10 cellular contexts compared by ENCODE assay signal in the genomic region with DNA sequence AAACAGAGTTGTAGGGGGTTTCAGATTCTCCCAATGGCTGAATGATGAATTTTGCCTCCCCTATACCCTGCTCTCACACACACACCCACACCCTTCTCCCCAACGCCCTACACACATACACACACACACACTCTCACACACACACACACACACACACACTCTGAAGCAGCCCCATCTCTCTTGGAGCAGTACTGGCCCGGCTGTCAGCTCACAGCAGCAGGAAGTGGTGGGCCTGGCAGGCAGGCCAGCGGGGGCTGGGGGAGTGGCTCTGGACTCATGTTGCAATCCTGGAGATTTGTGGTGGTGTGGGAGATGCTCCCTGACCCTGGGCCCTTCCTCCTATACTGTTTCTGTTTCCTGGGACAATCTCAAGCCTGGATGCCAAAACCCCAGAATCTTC. TPM values are rescaled to one million over a fixed set of nuclear protein-coding genes. Genes with fewer than 3 reads are reported as not detected.
DNase-seq lines count a peak whose midpoint lies in the region; ATAC-seq lines count a peak whose summit lies in the region.
"Had no signal": no experiment of that assay in that cellular context is flagged by ENCODE, and none has a peak within 500 bp of the region (broad histone marks: within the 10 kb centered on the region; RNA-seq: fewer than 3 reads in every experiment).

No MANE protein-coding gene starts in this region.

- H2BK15ac ChIP-seq in mesendoderm (replicated peaks; ENCODE audit: low read depth): no peak overlapping the region

- no peak overlapping the region for H3K23ac ChIP-seq in mesendoderm (ENCODE audit: low read length)

- H3K79me2 ChIP-seq in Karpas-422 (ENCODE audit: low read length) (peaks cover 34% of the 10 kb centered on the region), mesendoderm (ENCODE audit: control insufficient read depth, insufficient read depth, low read length) (no peaks in the 10 kb centered on the region)

- no peaks in the 10 kb centered on the region for H3K9me3 Mint-ChIP-seq in CD4-positive, CD25-positive, alpha-beta regulatory T cell
- H3K9me3 Mint-ChIP-seq in activated naive CD8-positive, alpha-beta T cell treated with anti-CD3 and anti-CD28 coated beads, Interleukin-2, amount 50 U/mL, for 24 hours: no peaks in the 10 kb centered on the region

- H3K79me1 ChIP-seq in mesendoderm (ENCODE audit: low read length): no peaks in the 10 kb centered on the region

- H3K27ac Mint-ChIP-seq in CD4-positive, CD25-positive, alpha-beta regulatory T cell: peak overlapping the region; percentile 96 to 98 (median 97)
- peak overlapping the region; percentile 89 for H3K27ac Mint-ChIP-seq in activated naive CD8-positive, alpha-beta T cell treated with anti-CD3 and anti-CD28 coated beads, Interleukin-2, amount 50 U/mL, for 24 hours

- H3K4me3 Mint-ChIP-seq in CD4-positive, CD25-positive, alpha-beta regulatory T cell: peak overlapping the region; percentile 83 to 95 (median 90)
- H3K4me3 Mint-ChIP-seq in activated naive CD8-positive, alpha-beta T cell treated with anti-CD3 and anti-CD28 coated beads, Interleukin-2, amount 50 U/mL, for 24 hours: peak overlapping the region; percentile 82

- no peak overlapping the region for H2BK5ac ChIP-seq in mesendoderm (ENCODE audit: low read length)

- no peaks in the 10 kb centered on the region for H3K9me2 ChIP-seq in Karpas-422 (replicated peaks; ENCODE audit: insufficient read depth, low read length)

- no peaks in the 10 kb centered on the region for H3K27me3 Mint-ChIP-seq in CD4-positive, CD25-positive, alpha-beta regulatory T cell
- no peaks in the 10 kb centered on the region for H3K27me3 Mint-ChIP-seq in activated naive CD8-positive, alpha-beta T cell treated with anti-CD3 and anti-CD28 coated beads, Interleukin-2, amount 50 U/mL, for 24 hours

- H2AK5ac ChIP-seq in mesendoderm (ENCODE audit: low read length): no peak overlapping the region

- H3K36me3 Mint-ChIP-seq in CD4-positive, CD25-positive, alpha-beta regulatory T cell: peaks cover 31% of the 10 kb centered on the region
- peaks cover 27% of the 10 kb centered on the region for H3K36me3 Mint-ChIP-seq in activated naive CD8-positive, alpha-beta T cell treated with anti-CD3 and anti-CD28 coated beads, Interleukin-2, amount 50 U/mL, for 24 hours (ENCODE audit: low read depth)

- WGBS in mesendoderm (ENCODE audit: extremely low coverage, insufficient coverage, low lambda C conversion rate): 100% methylated on average over 1 of the region's 3 CpGs

- H3K27ac ChIP-seq in CD4-positive, CD25-positive, alpha-beta regulatory T cell (ENCODE audit: insufficient read depth, low read length, poor library complexity, severe bottlenecking): peak overlapping the region; percentile 80
- H3K27ac ChIP-seq in Karpas-422 (ENCODE audit: low read length): peak overlapping the region; percentile 98
- H3K27ac ChIP-seq in mesendoderm (ENCODE audit: low read depth, low read length): no peak overlapping the region

- no peak overlapping the region for H4K8ac ChIP-seq in mesendoderm (ENCODE audit: low read depth, low read length)

- H3K18ac ChIP-seq in mesendoderm (ENCODE audit: low read length): no peak overlapping the region

- no peak overlapping the region for H3K56ac ChIP-seq in mesendoderm (ENCODE audit: low read length)

- DNase-seq in CD4-positive, CD25-positive, alpha-beta regulatory T cell: peak in 1 of 3 donors; percentile 63
- DNase-seq in Karpas-422 (no peak), mesendoderm (peak; percentile 56), HuH-7.5 (ENCODE audit: low spot score) (no peak), NCI-H128 (lab: John Stamatoyannopoulos, UW; ENCODE audit: unreplicated experiment) (no peak), T1000 (lab: John Stamatoyannopoulos, UW) (no peak)
- DNase-seq in activated naive CD8-positive, alpha-beta T cell treated with anti-CD3 and anti-CD28 coated beads, Interleukin-2, amount 50 U/mL, for 24 hours: peak; percentile 46
- no peak for DNase-seq in stimulated activated CD4-positive, alpha-beta T cell treated with anti-CD3 and anti-CD28 coated beads, Interleukin-2, amount 100 ng/mL, for 48 hours
- DNase-seq: amniotic stem cell had no signal

- no peak overlapping the region for H2AFZ ChIP-seq in Karpas-422 (ENCODE audit: low read length)

- peak overlapping the region; percentile 86 for H3K4me3 ChIP-seq in CD4-positive, CD25-positive, alpha-beta regulatory T cell (ENCODE audit: low read depth, low read length)
- H3K4me3 ChIP-seq in Karpas-422 (ENCODE audit: low read length): peak overlapping the region; percentile 94; the same call in 1 of the 2 replicates
- no peak overlapping the region for H3K4me3 ChIP-seq in mesendoderm (ENCODE audit: low read length)

- no peaks in the 10 kb centered on the region for H4K20me1 ChIP-seq in Karpas-422 (ENCODE audit: insufficient read depth, low read depth, low read length)

- H3K9ac ChIP-seq in Karpas-422 (ENCODE audit: low read length) (peak overlapping the region; percentile 98), mesendoderm (ENCODE audit: low read length) (no peak overlapping the region)

- H2BK120ac ChIP-seq in mesendoderm (ENCODE audit: low read depth, low read length): no peak overlapping the region

- peaks cover 63% of the 10 kb centered on the region for H3K4me1 ChIP-seq in CD4-positive, CD25-positive, alpha-beta regulatory T cell (ENCODE audit: control insufficient read depth, insufficient read depth, low read length, poor library complexity, severe bottlenecking)
- peaks cover 52% of the 10 kb centered on the region for H3K4me1 ChIP-seq in Karpas-422 (ENCODE audit: low read length)
- H3K4me1 ChIP-seq in mesendoderm (ENCODE audit: control insufficient read depth, low read depth, low read length): peaks cover 20% of the 10 kb centered on the region

- peak overlapping the region; percentile 81 for H3K4me2 ChIP-seq in Karpas-422 (ENCODE audit: low read depth, low read length, poor library complexity, severe bottlenecking)
- no peak overlapping the region for H3K4me2 ChIP-seq in mesendoderm (ENCODE audit: low read length)

- no peak overlapping the region for H4K5ac ChIP-seq in mesendoderm (ENCODE audit: low read length)

- no peaks in the 10 kb centered on the region for H3K9me3 ChIP-seq in CD4-positive, CD25-positive, alpha-beta regulatory T cell (ENCODE audit: control insufficient read depth in 2 of 2, low read length in 2 of 2)
- H3K9me3 ChIP-seq in Karpas-422 (ENCODE audit: low read length): no peaks in the 10 kb centered on the region

- H3K4ac ChIP-seq in mesendoderm (ENCODE audit: low read depth, low read length): no peak overlapping the region

- H3K36me3 ChIP-seq in CD4-positive, CD25-positive, alpha-beta regulatory T cell (ENCODE audit: control insufficient read depth, insufficient read depth, low read length): peaks cover 43% of the 10 kb centered on the region
- H3K36me3 ChIP-seq in Karpas-422 (ENCODE audit: insufficient read depth, low read length): peaks cover 9% of the 10 kb centered on the region
- H3K36me3 ChIP-seq in mesendoderm (ENCODE audit: control insufficient read depth, insufficient read depth, low read length): no peaks in the 10 kb centered on the region

- ATAC-seq in CD4-positive, CD25-positive, alpha-beta regulatory T cell (ENCODE audit: low read depth in 2 of 2): no peak
- ATAC-seq in activated naive CD8-positive, alpha-beta T cell treated with anti-CD3 and anti-CD28 coated beads, Interleukin-2, amount 50 U/mL, for 24 hours: no peak
- ATAC-seq: HCT116 had no signal

- H3K4me1 Mint-ChIP-seq in CD4-positive, CD25-positive, alpha-beta regulatory T cell: peaks cover 4 to 76% (median 51%) of the 10 kb centered on the region in 4 donors
- H3K4me1 Mint-ChIP-seq in activated naive CD8-positive, alpha-beta T cell treated with anti-CD3 and anti-CD28 coated beads, Interleukin-2, amount 50 U/mL, for 24 hours: peaks cover 78% of the 10 kb centered on the region

- H3K27me3 ChIP-seq in CD4-positive, CD25-positive, alpha-beta regulatory T cell (ENCODE audit: control insufficient read depth, insufficient read depth, low read length): no peaks in the 10 kb centered on the region
- no peaks in the 10 kb centered on the region for H3K27me3 ChIP-seq in Karpas-422 (ENCODE audit: low read length)
- H3K27me3 ChIP-seq in mesendoderm (ENCODE audit: insufficient read depth, low read length, poor library complexity): no peaks in the 10 kb centered on the region

RNA-seq across cellular contexts. Expression of a gene that starts 2.2 kb away (rescaled TPM):
- total RNA-seq in CD4-positive, CD25-positive, alpha-beta regulatory T cell: 78.3 TPM
- polyA plus RNA-seq in CD4-positive, CD25-positive, alpha-beta regulatory T cell: 10 to 100 TPM; 55.3 to 87.4 (median 68.3) TPM
- total RNA-seq in Karpas-422 (2014; rRNA removed; shearing (Covaris generic); ENCODE audit: low replicate concordance): 36.0 and 45.4 TPM in 2 replicates
- 3.7 TPM for polyA plus RNA-seq in mesendoderm (2013, experiment 1 of 2)
- polyA plus RNA-seq in mesendoderm (2013, experiment 2 of 2): 3.8 TPM

RNA-seq across cellular contexts. Expression of a gene that starts 34.9 kb away (rescaled TPM):
- 158 TPM for total RNA-seq in CD4-positive, CD25-positive, alpha-beta regulatory T cell
- polyA plus RNA-seq in CD4-positive, CD25-positive, alpha-beta regulatory T cell: 100 to 1,000 TPM; 224 to 258 (median 231) TPM
- total RNA-seq in Karpas-422 (2014; rRNA removed; shearing (Covaris generic); ENCODE audit: low replicate concordance): 27.2 and 29.5 TPM in 2 replicates
- polyA plus RNA-seq in mesendoderm (2013, experiment 1 of 2): 1.4 TPM
- 1.8 TPM for polyA plus RNA-seq in mesendoderm (2013, experiment 2 of 2)

Comparison
In these comparisons a context has a peak if more than half of its experiments do, and no peak if none do; other contexts are left out.
1. DNase-seq: peak in activated naive CD8-positive, alpha-beta T cell treated with anti-CD3 and anti-CD28 coated beads, Interleukin-2, amount 50 U/mL, for 24 hours (single experiment) and mesendoderm (single experiment); none in Karpas-422 (single experiment), HuH-7.5 (single experiment), NCI-H128 (single experiment), stimulated activated CD4-positive, alpha-beta T cell treated with anti-CD3 and anti-CD28 coated beads, Interleukin-2, amount 100 ng/mL, for 48 hours (0 of 2) and T1000 (single experiment).